In genomic region chr16:74942977-74943918, GRCh38 we compare ENCODE assay signal across 1 cellular context.
TF ChIP-seq lines count a peak whose summit lies in the region.

No MANE protein-coding gene starts in this region.

TF ChIP-seq in HepG2, 621 proteins besides CTCF, POLR2A, EP300 and RAD21:
- TF ChIP-seq BRCA1 (CRISPR knock-in tag; IDR thresholded peaks at IDR 0.05) (no peak), CSRNP1 (CRISPR knock-in tag; IDR thresholded peaks at IDR 0.05) (no peak), NRL (CRISPR knock-in tag; IDR thresholded peaks at IDR 0.05; ENCODE audit: borderline replicate concordance) (no peak), KDM2A (CRISPR knock-in tag; IDR thresholded peaks at IDR 0.05; ENCODE audit: borderline replicate concordance, low read depth) (no peak), CREM (IDR thresholded peaks at IDR 0.05) (no peak), CREM (CRISPR knock-in tag; IDR thresholded peaks at IDR 0.05) (no peak), ZNF746 (CRISPR knock-in tag; IDR thresholded peaks at IDR 0.05) (no peak), IRF1 (CRISPR knock-in tag; IDR thresholded peaks at IDR 0.05; ENCODE audit: low read depth) (no peak), SRF (IDR thresholded peaks at IDR 0.05; ENCODE audit: low read depth, low read length) (no peak), JDP2 (CRISPR knock-in tag; IDR thresholded peaks at IDR 0.05; ENCODE audit: borderline replicate concordance) (no peak), ZNF773 (CRISPR knock-in tag; IDR thresholded peaks at IDR 0.05; ENCODE audit: borderline replicate concordance) (no peak), RBAK (CRISPR knock-in tag; IDR thresholded peaks at IDR 0.05) (no peak), IRF2 (CRISPR knock-in tag; IDR thresholded peaks at IDR 0.05) (no peak), HMG20A (CRISPR knock-in tag; IDR thresholded peaks at IDR 0.05; ENCODE audit: borderline replicate concordance) (no peak), SMARCC2 (IDR thresholded peaks at IDR 0.05) (no peak), ARID4A (CRISPR knock-in tag; IDR thresholded peaks at IDR 0.05; ENCODE audit: borderline replicate concordance) (no peak), ZNF710 (CRISPR knock-in tag; IDR thresholded peaks at IDR 0.05; ENCODE audit: borderline replicate concordance) (no peak), HMG20B (CRISPR knock-in tag; conservative IDR thresholded peaks at IDR 0.05) (no peak), PRDM4 (CRISPR knock-in tag; IDR thresholded peaks at IDR 0.05; ENCODE audit: borderline replicate concordance) (no peak), ARNTL (CRISPR knock-in tag; IDR thresholded peaks at IDR 0.05) (no peak), ZBTB44 (CRISPR knock-in tag; IDR thresholded peaks at IDR 0.05) (no peak)
